In genomic region chr5:159527546-159527945, GRCh38 we compare ENCODE assay signal across 1 cellular context.
TF ChIP-seq lines count a peak whose summit lies in the region.

No MANE protein-coding gene starts in this region.

TF ChIP-seq in GM23338, 12 proteins besides CTCF, POLR2A, EP300 and RAD21 (continued from another document):
- TF ChIP-seq ZNF462 (CRISPR knock-in tag; IDR thresholded peaks at IDR 0.05) (no peak), CREB1 (CRISPR knock-in tag; IDR thresholded peaks at IDR 0.05; ENCODE audit: low read depth) (no peak)
